ENCODE assay signal across 9 cellular contexts in genomic region chr2:65186872-65187851, GRCh38. TPM values are rescaled to one million over a fixed set of nuclear protein-coding genes. Genes with fewer than 3 reads are reported as not detected.
DNase-seq lines count a peak whose midpoint lies in the region; ATAC-seq and TF ChIP-seq lines count a peak whose summit lies in the region.
"Had no signal": no experiment of that assay in that cellular context is flagged by ENCODE, and none has a peak within 500 bp of the region (broad histone marks: within the 10 kb centered on the region; RNA-seq: fewer than 3 reads in every experiment).

No MANE protein-coding gene starts in this region.

- TF ChIP-seq CTCF in GM10266 (IDR thresholded peaks at IDR 0.05; ENCODE audit: control insufficient read depth, insufficient read depth, low read depth, missing control alignments) (peak; percentile 83), choroid plexus epithelial cell (conservative IDR thresholded peaks at IDR 0.05; ENCODE audit: low read depth, low read length) (peak; percentile 97)

- no peaks in the 10 kb centered on the region for H3K9me3 Mint-ChIP-seq in activated CD4-positive, alpha-beta T cell treated with anti-CD3 and anti-CD28 coated beads for 36 hours (ENCODE audit: low read depth)
- H3K9me3 Mint-ChIP-seq: stimulated activated naive CD8-positive, alpha-beta T cell treated with anti-CD3 and anti-CD28 coated beads, Interleukin-15, Interleukin-2, amounts not matched to agents 100 ng/mL and 50 ng/mL, for 24 hours had no signal

- intact Hi-C loops in activated CD4-positive, alpha-beta T cell treated with anti-CD3 and anti-CD28 coated beads for 36 hours (cut with DNase I, micrococcal nuclease), result loop anchor here (1.0 to 5.0 kb wide), 3 partner anchors 123 to 385 kb away; no protein-coding TSS in a partner anchor

- POLR2A ChIA-PET in activated CD4-positive, alpha-beta T cell treated with anti-CD3 and anti-CD28 coated beads for 36 hours (lab: Charles Lee), result no interaction called here

- H3K4me3 ChIP-seq in choroid plexus epithelial cell (ENCODE audit: low read depth, low read length), result no peak overlapping the region

- H3K4me3 Mint-ChIP-seq in activated CD4-positive, alpha-beta T cell treated with anti-CD3 and anti-CD28 coated beads for 36 hours, result no peak overlapping the region
- H3K4me3 Mint-ChIP-seq: stimulated activated naive CD8-positive, alpha-beta T cell treated with anti-CD3 and anti-CD28 coated beads, Interleukin-15, Interleukin-2, amounts not matched to agents 100 ng/mL and 50 ng/mL, for 24 hours had no signal

- CTCF ChIA-PET in activated CD4-positive, alpha-beta T cell treated with anti-CD3 and anti-CD28 coated beads for 36 hours (lab: Charles Lee), result interaction anchor here (0.6 to 2.2 kb wide), 22 partner anchors 11 to 568 kb away, joined by 3 to 25 read pairs (median 4); no protein-coding TSS in a partner anchor

- DNase-seq in GM10266 (ENCODE audit: extremely low spot score) (peak; percentile 79), NCI-H226 (peak; percentile 59), choroid plexus epithelial cell (ENCODE audit: low read depth) (peak; percentile 89), left kidney (ENCODE audit: low read depth, low spot score) (peak; percentile 92), NCI-H1048 (lab: John Stamatoyannopoulos, UW) (no peak)
- DNase-seq in activated CD4-positive, alpha-beta T cell treated with anti-CD3 and anti-CD28 coated beads for 36 hours, result peak; percentile 77
- DNase-seq in stimulated activated CD4-positive, alpha-beta T cell treated with anti-CD3 and anti-CD28 coated beads, Interleukin-2, amount 100 ng/mL, for 4 hours (ENCODE audit: low read depth), result peak; percentile 36

- H3K4me1 Mint-ChIP-seq in activated CD4-positive, alpha-beta T cell treated with anti-CD3 and anti-CD28 coated beads for 36 hours, result peaks cover 4% of the 10 kb centered on the region

- H3K27me3 Mint-ChIP-seq in activated CD4-positive, alpha-beta T cell treated with anti-CD3 and anti-CD28 coated beads for 36 hours, result peaks cover 9% of the 10 kb centered on the region

- ATAC-seq in HG02870 (IDR thresholded peaks at IDR 0.05; ENCODE audit: unreplicated experiment), result peak; percentile 83
- ATAC-seq in activated CD4-positive, alpha-beta T cell treated with anti-CD3 and anti-CD28 coated beads for 36 hours, result peak; percentile 87

- H3K36me3 Mint-ChIP-seq in activated CD4-positive, alpha-beta T cell treated with anti-CD3 and anti-CD28 coated beads for 36 hours (ENCODE audit: low read depth), result no peaks in the 10 kb centered on the region

- H3K27ac Mint-ChIP-seq in activated CD4-positive, alpha-beta T cell treated with anti-CD3 and anti-CD28 coated beads for 36 hours, result no peak overlapping the region
- H3K27ac Mint-ChIP-seq: stimulated activated naive CD8-positive, alpha-beta T cell treated with anti-CD3 and anti-CD28 coated beads, Interleukin-15, Interleukin-2, amounts not matched to agents 100 ng/mL and 50 ng/mL, for 24 hours had no signal

RNA-seq across cellular contexts. Expression of gene ACTR2, which starts 40.5 kb away (rescaled TPM):
- total RNA-seq in activated CD4-positive, alpha-beta T cell treated with anti-CD3 and anti-CD28 coated beads for 36 hours, result 100 to 1,000 TPM; 326 to 388 TPM

RNA-seq across cellular contexts. Expression of gene RAB1A, which starts 57.3 kb away (rescaled TPM):
- total RNA-seq in activated CD4-positive, alpha-beta T cell treated with anti-CD3 and anti-CD28 coated beads for 36 hours, result 10 to 100 TPM; 77.1 to 84.8 TPM
